Comparison of ENCODE assay signal across 27 cellular contexts in the genomic region with DNA sequence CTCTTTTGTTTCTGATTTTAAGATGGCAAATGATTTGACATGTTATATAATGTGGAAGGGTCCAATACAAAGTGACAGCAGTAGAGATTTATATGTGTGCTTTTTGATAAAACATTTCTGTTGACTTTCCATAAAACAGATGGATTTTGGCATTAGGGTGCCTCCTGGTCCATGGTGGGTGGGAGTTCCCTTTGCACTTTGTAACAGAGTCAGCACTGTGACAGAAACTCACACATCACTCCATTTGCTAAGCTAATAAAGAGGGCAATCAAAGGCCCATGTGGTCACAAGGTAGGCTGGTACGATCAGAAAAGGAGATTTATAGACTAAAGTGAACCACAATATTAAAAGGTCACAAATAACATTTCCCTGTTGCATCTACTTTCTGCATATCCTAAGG.
"Had no signal": no experiment of that assay in that cellular context is flagged by ENCODE, and none has a peak within 500 bp of the region (broad histone marks: within the 10 kb centered on the region; RNA-seq: fewer than 3 reads in every experiment).

No MANE protein-coding gene starts in this region.

- H3K27me3 ChIP-seq: stomach, suprapubic skin, testis, thyroid gland, tibial artery, tibial nerve, transverse colon, upper lobe of left lung, upper lobe of right lung, uterus, vagina had no signal

- H3K27ac ChIP-seq: stomach, suprapubic skin, testis, thoracic aorta, thyroid gland, tibial artery, tibial nerve, transverse colon, upper lobe of left lung, upper lobe of right lung, uterus, vagina had no signal

- H3K4me1 ChIP-seq: stomach, testis, thyroid gland, tibial artery, tibial nerve, upper lobe of left lung, upper lobe of right lung, uterus had no signal

- ATAC-seq: stimulated activated effector memory CD8-positive, alpha-beta T cell treated with anti-CD3 and anti-CD28 coated beads, Interleukin-12 subunit alpha, Interleukin-12 subunit beta, amount 100 ng/mL, for 72 hours; stimulated activated memory B cell treated with anti-CD40 and anti-IgM and Interleukin-4, amounts not matched to agents 10 μg/mL and 1 μg/mL and 100 μg/mL, for 72 hours; stimulated activated naive B cell treated with anti-CD40 and anti-IgM and Interleukin-4, amounts not matched to agents 10 μg/mL and 1 μg/mL and 100 μg/mL, for 72 hours; stimulated activated naive CD8-positive, alpha-beta T cell treated with anti-CD3 and anti-CD28 coated beads, Interleukin-15, amount 100 ng/mL, for 72 hours; stimulated activated naive CD8-positive, alpha-beta T cell treated with anti-CD3 and anti-CD28 coated beads, Interleukin-15, Interleukin-2, amounts not matched to agents 100 U/mL and 50 U/mL, for 24 hours; upper lobe of right lung had no signal

- H3K4me3 ChIP-seq: stomach, suprapubic skin, testis, thoracic aorta, thyroid gland, tibial artery, tibial nerve, transverse colon, upper lobe of left lung, upper lobe of right lung, uterus, vagina had no signal

- H3K9me3 ChIP-seq: stomach, suprapubic skin, testis, thoracic aorta, thyroid gland, tibial artery, tibial nerve, transverse colon, upper lobe of left lung, upper lobe of right lung, uterus, vagina had no signal

- DNase-seq: stimulated activated CD4-positive, alpha-beta T cell treated with anti-CD3 and anti-CD28 coated beads, Interleukin-2, amount 100 ng/mL, for 48 hours; stimulated activated CD4-positive, alpha-beta T cell treated with anti-CD3 and anti-CD28 coated beads, Interleukin-4, amount 100 ng/mL, for 1 hour; stimulated activated CD4-positive, alpha-beta T cell treated with anti-CD3 and anti-CD28 coated beads, Interleukin-4, amount 100 ng/mL, for 24 hours; stimulated activated CD4-positive, alpha-beta T cell treated with anti-CD3 and anti-CD28 coated beads, Interleukin-4, amount 100 ng/mL, for 4 hours; stimulated activated CD8-positive, alpha-beta memory T cell treated with anti-CD3 and anti-CD28 coated beads, Interleukin-4, amount 100 ng/mL, for 48 hours; stimulated activated naive B cell treated with anti-CD40 and anti-IgM and Interleukin-4, amounts not matched to agents 10 μg/mL and 1 μg/mL and 100 μg/mL, for 72 hours; stimulated activated naive CD4-positive, alpha-beta T cell; stimulated activated naive CD4-positive, alpha-beta T cell treated with Interleukin-2 at 50 U/mL for 16 hours; stimulated activated naive CD8-positive, alpha-beta T cell treated with anti-CD3 and anti-CD28 coated beads, Interleukin-15, amount 100 ng/mL, for 72 hours; stimulated activated naive CD8-positive, alpha-beta T cell treated with anti-CD3 and anti-CD28 coated beads, Interleukin-15, Interleukin-2, amounts not matched to agents 100 U/mL and 50 U/mL, for 24 hours; stomach; substantia nigra; testis; thyroid gland; tibial artery; transverse colon; trophoblast cell; upper lobe of left lung; upper lobe of right lung; uterus had no signal

- H3K36me3 ChIP-seq: stomach, suprapubic skin, thoracic aorta, thyroid gland, tibial artery, tibial nerve, transverse colon, upper lobe of left lung, upper lobe of right lung, uterus, vagina had no signal

- FAIRE-seq: urothelium cell line had no signal
